In the genomic region with DNA sequence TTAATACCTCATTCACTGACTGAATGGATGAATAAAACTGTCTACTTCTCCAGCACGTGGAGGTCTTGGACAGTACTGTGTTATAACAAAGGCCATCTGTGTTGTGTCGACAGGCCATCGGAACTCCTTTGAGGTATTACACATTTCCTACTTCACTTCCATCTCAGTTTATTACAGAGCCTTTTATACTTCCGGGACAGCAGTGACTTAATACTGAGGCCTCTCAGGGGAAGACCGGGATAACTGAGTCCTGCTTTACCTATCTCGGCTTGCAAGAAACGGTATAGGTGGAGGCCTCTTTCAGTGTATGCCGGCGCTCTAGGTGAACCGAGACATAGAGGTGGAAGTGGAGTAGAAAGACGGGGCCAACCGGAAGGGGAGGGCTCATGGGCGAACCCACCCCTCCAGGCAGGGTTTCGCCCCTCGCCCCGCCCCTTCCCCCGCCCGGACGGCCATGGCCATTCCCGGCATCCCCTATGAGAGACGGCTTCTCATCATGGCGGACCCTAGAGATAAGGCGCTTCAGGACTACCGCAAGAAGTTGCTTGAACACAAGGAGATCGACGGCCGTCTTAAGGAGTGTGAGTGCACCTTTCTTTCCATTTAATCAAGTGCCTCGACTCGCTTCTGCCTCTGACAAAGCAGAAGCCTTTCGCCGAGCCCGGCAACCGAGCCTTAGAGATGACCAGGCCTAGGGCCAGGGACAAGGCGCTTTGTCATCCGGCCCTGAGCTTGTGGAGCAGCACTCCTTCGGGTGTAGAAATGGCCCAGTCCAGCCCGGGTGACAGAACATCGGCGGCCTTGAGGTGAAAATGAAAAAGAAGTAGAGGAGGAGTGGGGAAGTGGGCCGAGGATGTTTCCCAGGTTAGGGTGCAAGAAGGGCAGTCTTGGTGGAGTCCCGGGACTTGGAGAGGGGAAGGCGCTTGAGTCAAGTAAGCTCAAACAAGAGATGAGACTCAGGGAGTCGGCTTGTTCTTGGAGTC, we compare ENCODE assay signal across 8 cellular contexts. TPM values are rescaled to one million over a fixed set of nuclear protein-coding genes. Genes with fewer than 3 reads are reported as not detected.
DNase-seq lines count a peak whose midpoint lies in the region; ATAC-seq and TF ChIP-seq lines count a peak whose summit lies in the region.

TSS of gene PSMC6 (plus strand) at position 477 of the 983 bp plus-strand sequence. CDS start at position 497, 20 bp downstream.

- peak within 1 kb of the TSS; percentile 95 for H3K27ac ChIP-seq in 22Rv1

- DNase-seq in NCI-H2081 treated with DMSO at 0.1 percent for 48 hours (lab: John Stamatoyannopoulos, UW) (peak; percentile 67), T1000 (lab: John Stamatoyannopoulos, UW) (peak; percentile 85), astrocyte of the hippocampus (ENCODE audit: low read depth, low spot score) (peak; percentile 97), hippocampal formation (lab: John Stamatoyannopoulos, UW) (peak; percentile 92 to 94), sciatic nerve (ENCODE audit: low spot score) (peak; percentile 97)

- no peak for TF ChIP-seq CTCF in 22Rv1 (IDR thresholded peaks at IDR 0.05)

- ATAC-seq in GM18519 (IDR thresholded peaks at IDR 0.05; ENCODE audit: low FRiP score, unreplicated experiment) (peak; percentile 93), HG03045 (IDR thresholded peaks at IDR 0.05; ENCODE audit: unreplicated experiment) (peak; percentile 98), sciatic nerve (peak; percentile 100)

- intact Hi-C loops in sciatic nerve (cut with DNase I): no loop called here

RNA-seq across cellular contexts. Expression of gene PSMC6, which starts in this region (rescaled TPM):
- 79.1 TPM for total RNA-seq in sciatic nerve

Comparison
In these comparisons a context has a peak if more than half of its experiments do, and no peak if none do; other contexts are left out.
1. Peak in every context shown above with its lines: DNase-seq, ATAC-seq and H3K27ac ChIP-seq.